8 cellular contexts compared by ENCODE assay signal in genomic region chr9:136482793-136483588, GRCh38. TPM values are rescaled to one million over a fixed set of nuclear protein-coding genes. Genes with fewer than 3 reads are reported as not detected.
DNase-seq lines count a peak whose midpoint lies in the region; ATAC-seq and TF ChIP-seq lines count a peak whose summit lies in the region.

SEC16A (minus strand) TSS chr9:136483040; CDS start chr9:136477615, 5,425 bp downstream.

- H3K4me1 ChIP-seq in CD4-positive, CD25-positive, alpha-beta regulatory T cell (ENCODE audit: control insufficient read depth, insufficient read depth, low read length, poor library complexity, severe bottlenecking) = peaks cover 36% of the 10 kb centered on the region
- H3K4me1 ChIP-seq in right lobe of liver = peaks cover 0 to 42% (median 18%) of the 10 kb centered on the region in 4 donors

- peak within 1 kb of the TSS; percentile 96 to 99 (median 99) for H3K27ac Mint-ChIP-seq in CD4-positive, CD25-positive, alpha-beta regulatory T cell
- peak within 1 kb of the TSS; percentile 98 for H3K27ac Mint-ChIP-seq in activated CD4-positive, alpha-beta memory T cell treated with anti-CD3 and anti-CD28 coated beads for 36 hours

- ATAC-seq in CD4-positive, CD25-positive, alpha-beta regulatory T cell (ENCODE audit: low read depth in 2 of 2) = peak; percentile 72 to 75
- ATAC-seq in GM19455 (IDR thresholded peaks at IDR 0.05; ENCODE audit: unreplicated experiment) (peak; percentile 62), right lobe of liver (peak; percentile 69 to 81 (median 75))

- H3K27me3 ChIP-seq in CD4-positive, CD25-positive, alpha-beta regulatory T cell (ENCODE audit: control insufficient read depth, insufficient read depth, low read length) = no peaks in the 10 kb centered on the region
- H3K27me3 ChIP-seq in dorsolateral prefrontal cortex = no peaks in the 10 kb centered on the region
- H3K27me3 ChIP-seq in right lobe of liver = no peaks in the 10 kb centered on the region

- no peaks in the 10 kb centered on the region for H3K9me3 ChIP-seq in CD4-positive, CD25-positive, alpha-beta regulatory T cell (ENCODE audit: control insufficient read depth in 2 of 2, low read length in 2 of 2)
- H3K9me3 ChIP-seq in right lobe of liver = no peaks in the 10 kb centered on the region

- H3K27me3 Mint-ChIP-seq in CD4-positive, CD25-positive, alpha-beta regulatory T cell = peaks cover 8% of the 10 kb centered on the region
- no peaks in the 10 kb centered on the region for H3K27me3 Mint-ChIP-seq in activated CD4-positive, alpha-beta memory T cell treated with anti-CD3 and anti-CD28 coated beads for 36 hours

- H3K36me3 ChIP-seq in CD4-positive, CD25-positive, alpha-beta regulatory T cell (ENCODE audit: control insufficient read depth, insufficient read depth, low read length) = no peaks in the 10 kb centered on the region
- H3K36me3 ChIP-seq in right lobe of liver = peaks cover 0 to 13% (median 0%) of the 10 kb centered on the region in 4 donors

- H3K4me1 Mint-ChIP-seq in CD4-positive, CD25-positive, alpha-beta regulatory T cell = peaks cover 4 to 45% (median 24%) of the 10 kb centered on the region in 4 donors
- H3K4me1 Mint-ChIP-seq in activated CD4-positive, alpha-beta memory T cell treated with anti-CD3 and anti-CD28 coated beads for 36 hours (ENCODE audit: low read depth) = peaks cover 30% of the 10 kb centered on the region

- POLR2A ChIA-PET in activated CD4-positive, alpha-beta memory T cell treated with anti-CD3 and anti-CD28 coated beads for 36 hours (lab: Charles Lee) = interaction anchor here (0.6 kb wide), 1 partner anchor 110 kb away, joined by 3 read pairs; no protein-coding TSS in a partner anchor

- TF ChIP-seq POLR2A in right lobe of liver (IDR thresholded peaks at IDR 0.05) = peak; percentile 89

- peaks cover 7% of the 10 kb centered on the region for H3K36me3 Mint-ChIP-seq in CD4-positive, CD25-positive, alpha-beta regulatory T cell
- H3K36me3 Mint-ChIP-seq in activated CD4-positive, alpha-beta memory T cell treated with anti-CD3 and anti-CD28 coated beads for 36 hours = peaks cover 10% of the 10 kb centered on the region

- 2% methylated on average over 68 of the region's 109 CpGs for WGBS in right lobe of liver (ENCODE audit: insufficient coverage, low coverage, low lambda C conversion rate, missing lambda C conversion rate)

- TF ChIP-seq CTCF in dorsolateral prefrontal cortex (IDR thresholded peaks at IDR 0.05 in 54 of 56, conservative IDR thresholded peaks at IDR 0.05 in 2 of 56; ENCODE audit: low read depth in 1 of 56, partially characterized antibody in 56 of 56) (peak in 15 of 56 donors; percentile 11 to 42 (median 22)), right lobe of liver (IDR thresholded peaks at IDR 0.05) (no peak)

- intact Hi-C loops in activated CD4-positive, alpha-beta memory T cell treated with anti-CD3 and anti-CD28 coated beads for 36 hours (cut with micrococcal nuclease) = loop anchor here (1.0 to 5.0 kb wide), 9 partner anchors 46 to 740 kb away; partner anchors contain the start of genes DNLZ, INPP5E, NOTCH1 and PHPT1
- intact Hi-C loops in dorsolateral prefrontal cortex (cut with DNase I) = loop anchor here (2.0 to 10.0 kb wide), 4 partner anchors 71 to 246 kb away; partner anchors contain the start of genes ENTR1 (in 2 of the 2) and PMPCA (in 2 of the 2)
- intact Hi-C loops in right lobe of liver (cut with DNase I) = no loop called here

- peak within 1 kb of the TSS; percentile 98 for H3K27ac ChIP-seq in CD4-positive, CD25-positive, alpha-beta regulatory T cell (ENCODE audit: insufficient read depth, low read length, poor library complexity, severe bottlenecking)
- peak within 1 kb of the TSS; percentile 91 to 100 (median 99) for H3K27ac ChIP-seq in dorsolateral prefrontal cortex
- peak within 1 kb of the TSS; percentile 93 to 98 (median 97) for H3K27ac ChIP-seq in right lobe of liver

- H3K9me3 Mint-ChIP-seq in CD4-positive, CD25-positive, alpha-beta regulatory T cell = peaks cover 0 to 1% (median 0%) of the 10 kb centered on the region in 7 donors
- H3K9me3 Mint-ChIP-seq in activated CD4-positive, alpha-beta memory T cell treated with anti-CD3 and anti-CD28 coated beads for 36 hours = no peaks in the 10 kb centered on the region

- H3K4me3 Mint-ChIP-seq in CD4-positive, CD25-positive, alpha-beta regulatory T cell = peak within 1 kb of the TSS; percentile 93 to 100 (median 98)
- peak within 1 kb of the TSS; percentile 98 for H3K4me3 Mint-ChIP-seq in activated CD4-positive, alpha-beta memory T cell treated with anti-CD3 and anti-CD28 coated beads for 36 hours

- DNase-seq in CD4-positive, CD25-positive, alpha-beta regulatory T cell = peak; percentile 98 to 99 (median 98)
- DNase-seq in HK-2 (ENCODE audit: unreplicated experiment) = peak; percentile 100
- DNase-seq in NCI-H82 treated with DMSO at 0.1 percent for 48 hours (lab: John Stamatoyannopoulos, UW; ENCODE audit: unreplicated experiment) = peak; percentile 92
- DNase-seq in activated CD4-positive, alpha-beta memory T cell treated with anti-CD3 and anti-CD28 coated beads for 36 hours = peak; percentile 100
- DNase-seq in dorsolateral prefrontal cortex = peak; percentile 98 to 100 (median 99)
- peak; percentile 100 for DNase-seq in right lobe of liver
- DNase-seq in stimulated activated CD4-positive, alpha-beta T cell treated with anti-CD3 and anti-CD28 coated beads, Interleukin-4, amount 100 ng/mL, for 24 hours = peak; percentile 100

- H3K4me3 ChIP-seq in CD4-positive, CD25-positive, alpha-beta regulatory T cell (ENCODE audit: low read depth, low read length) = peak within 1 kb of the TSS; percentile 94
- peak within 1 kb of the TSS; percentile 72 to 100 (median 92) for H3K4me3 ChIP-seq in dorsolateral prefrontal cortex
- peak within 1 kb of the TSS; percentile 95 to 100 (median 97) for H3K4me3 ChIP-seq in right lobe of liver

- CTCF ChIA-PET in activated CD4-positive, alpha-beta memory T cell treated with anti-CD3 and anti-CD28 coated beads for 36 hours (lab: Charles Lee) = interaction anchor here (0.6 to 9.0 kb wide), 8 partner anchors 15 to 189 kb away, joined by 3 to 106 read pairs (median 20); no protein-coding TSS in a partner anchor

RNA-seq across cellular contexts. Expression of gene SEC16A, which starts in this region (rescaled TPM):
- total RNA-seq in CD4-positive, CD25-positive, alpha-beta regulatory T cell = 74.4 TPM
- 10 to 100 TPM; 17.7 to 22.7 (median 21.1) TPM for polyA plus RNA-seq in CD4-positive, CD25-positive, alpha-beta regulatory T cell
- 10 to 100 TPM; 54.1 to 57.0 TPM for total RNA-seq in activated CD4-positive, alpha-beta memory T cell treated with anti-CD3 and anti-CD28 coated beads for 36 hours
- 10 to 100 TPM; 52.6 to 89.0 (median 68.2) TPM for total RNA-seq in dorsolateral prefrontal cortex
- 100 to 1,000 TPM in 2 of 6 experiments, 10 to 100 TPM in 4; 46.9 to 108 (median 72.0) TPM for total RNA-seq in right lobe of liver

Comparison
In these comparisons a context has a peak if more than half of its experiments do, and no peak if none do; other contexts are left out.
1. Peak in every context shown above with its lines: DNase-seq, ATAC-seq, H3K4me3 ChIP-seq and H3K27ac ChIP-seq.
2. intact Hi-C loops: an anchor here in activated CD4-positive, alpha-beta memory T cell treated with anti-CD3 and anti-CD28 coated beads for 36 hours (1.0 to 5.0 kb wide) and dorsolateral prefrontal cortex (2.0 to 10.0 kb wide); none called in right lobe of liver.